In the genomic region with DNA sequence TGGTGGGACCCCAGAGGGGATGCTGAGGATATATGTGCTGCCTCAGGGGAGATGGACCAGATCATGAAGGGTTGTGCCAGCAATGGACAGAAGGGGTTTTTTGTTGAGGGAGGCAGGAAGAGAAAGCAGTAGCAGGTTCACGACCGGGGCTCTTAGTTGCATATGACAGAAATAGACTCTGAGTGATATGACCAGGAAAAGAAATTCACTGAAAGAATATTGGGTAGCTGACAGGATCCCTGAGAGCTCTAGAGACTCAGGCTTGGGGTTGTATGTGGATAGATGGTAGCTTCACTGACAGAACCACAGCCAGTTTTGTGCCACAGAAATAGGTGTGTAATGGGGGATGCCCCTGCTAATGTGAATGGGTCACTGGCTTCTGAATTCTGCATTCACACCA, we compare ENCODE assay signal across 22 cellular contexts.
DNase-seq lines count a peak whose midpoint lies in the region; ATAC-seq lines count a peak whose summit lies in the region.
"Had no signal": no experiment of that assay in that cellular context is flagged by ENCODE, and none has a peak within 500 bp of the region (broad histone marks: within the 10 kb centered on the region; RNA-seq: fewer than 3 reads in every experiment).

No MANE protein-coding gene starts in this region.

- H3K4me1 Mint-ChIP-seq in stimulated activated memory B cell treated with anti-CD40 and anti-IgM and Interleukin-4, amounts not matched to agents 10 μg/mL and 1 μg/mL and 100 μg/mL, for 72 hours, result peaks cover 28% of the 10 kb centered on the region
- H3K4me1 Mint-ChIP-seq: brain, nephron progenitor cell had no signal

- ATAC-seq in GM19463 (IDR thresholded peaks at IDR 0.05; ENCODE audit: unreplicated experiment) (peak; percentile 48), HG02759 (IDR thresholded peaks at IDR 0.05; ENCODE audit: unreplicated experiment) (peak; percentile 43), HG03432 (IDR thresholded peaks at IDR 0.05; ENCODE audit: unreplicated experiment) (peak; percentile 47), HG03039 (IDR thresholded peaks at IDR 0.05; ENCODE audit: unreplicated experiment) (no peak)
- peak; percentile 61 for ATAC-seq in stimulated activated memory B cell treated with anti-CD40 and anti-IgM and Interleukin-4, amounts not matched to agents 10 μg/mL and 1 μg/mL and 100 μg/mL, for 72 hours
- ATAC-seq: T-helper 17 cell had no signal

- H3K27ac Mint-ChIP-seq in stimulated activated memory B cell treated with anti-CD40 and anti-IgM and Interleukin-4, amounts not matched to agents 10 μg/mL and 1 μg/mL and 100 μg/mL, for 72 hours, result peak overlapping the region; percentile 79
- H3K27ac Mint-ChIP-seq: nephron progenitor cell, T-helper 17 cell had no signal

- H3K36me3 Mint-ChIP-seq in stimulated activated memory B cell treated with anti-CD40 and anti-IgM and Interleukin-4, amounts not matched to agents 10 μg/mL and 1 μg/mL and 100 μg/mL, for 72 hours, result no peaks in the 10 kb centered on the region
- H3K36me3 Mint-ChIP-seq: brain had no signal

- peak overlapping the region; percentile 42 for H3K4me3 Mint-ChIP-seq in stimulated activated memory B cell treated with anti-CD40 and anti-IgM and Interleukin-4, amounts not matched to agents 10 μg/mL and 1 μg/mL and 100 μg/mL, for 72 hours
- H3K4me3 Mint-ChIP-seq: nephron progenitor cell, T-helper 17 cell had no signal

- peaks cover 6% of the 10 kb centered on the region for H3K9me3 Mint-ChIP-seq in stimulated activated memory B cell treated with anti-CD40 and anti-IgM and Interleukin-4, amounts not matched to agents 10 μg/mL and 1 μg/mL and 100 μg/mL, for 72 hours

- DNase-seq in NAMALWA (ENCODE audit: low spot score), result no peak
- DNase-seq in islet precursor cell, result no peak
- no peak for DNase-seq in germinal center (ENCODE audit: low spot score)
- DNase-seq: activated CD4-positive, CD25-positive, alpha-beta regulatory T cell treated with anti-CD3 and anti-CD28 coated beads, Interleukin-2, amount 50 U/mL, for 72 hours; activated CD8-positive, alpha-beta memory T cell treated with anti-CD3 and anti-CD28 coated beads, Interleukin-2, amount 50 U/mL, for 4 hours; activated naive CD4-positive, alpha-beta T cell; BE2C; dermis blood vessel endothelial cell; DMS 273 treated with DMSO at 0.1 percent for 48 hours; head of caudate nucleus; Karpas-422; NCI-H1417; NCI-H226; nephron progenitor cell; SHP77; T-helper 17 cell had no signal

- H3K27me3 Mint-ChIP-seq in stimulated activated memory B cell treated with anti-CD40 and anti-IgM and Interleukin-4, amounts not matched to agents 10 μg/mL and 1 μg/mL and 100 μg/mL, for 72 hours, result no peaks in the 10 kb centered on the region
- H3K27me3 Mint-ChIP-seq: brain had no signal
